ENCODE assay signal across 16 cellular contexts in the genomic region with DNA sequence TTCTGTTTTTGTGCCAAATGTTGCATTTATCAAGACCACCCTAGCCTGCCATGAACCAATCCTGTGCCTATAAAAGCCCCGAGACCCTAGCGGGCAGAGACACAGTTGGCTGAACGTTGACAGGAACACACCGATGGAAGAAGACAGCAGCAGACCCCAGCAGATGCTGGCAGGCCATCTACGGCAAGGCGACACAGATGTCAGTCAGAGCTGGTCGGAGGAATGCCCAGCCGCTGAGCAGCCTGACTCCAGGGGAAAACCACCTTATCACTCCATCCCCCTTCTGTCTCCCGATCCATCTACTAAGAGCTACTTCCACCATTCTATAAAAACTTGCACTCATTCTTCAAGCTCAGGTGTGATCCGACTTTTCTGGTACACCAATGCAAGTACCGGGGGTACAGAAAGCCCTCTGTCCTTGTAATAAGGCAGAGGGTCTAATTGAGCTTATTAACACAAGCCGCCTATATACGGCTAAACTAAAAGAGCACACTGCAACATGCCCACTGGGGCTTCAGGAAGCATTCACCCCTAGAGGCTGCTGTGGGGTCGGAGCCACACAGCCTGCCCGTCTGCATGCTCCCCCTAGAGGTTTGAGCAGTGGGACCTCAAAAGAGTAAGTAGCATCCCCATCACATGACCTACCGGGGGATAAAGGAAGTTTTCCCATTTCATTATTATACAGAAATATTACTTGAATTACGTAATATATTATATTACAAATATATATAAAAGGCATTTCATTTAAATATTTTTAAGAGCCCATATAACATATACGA.
DNase-seq lines count a peak whose midpoint lies in the region; ATAC-seq, FAIRE-seq and TF ChIP-seq lines count a peak whose summit lies in the region.
"Had no signal": no experiment of that assay in that cellular context is flagged by ENCODE, and none has a peak within 500 bp of the region (broad histone marks: within the 10 kb centered on the region; RNA-seq: fewer than 3 reads in every experiment).

No MANE protein-coding gene starts in this region.

- CTCF ChIA-PET in HepG2 (lab: Yijun Ruan, JAX; ENCODE audit: low intra/inter-chr PET ratio, low total read pairs) = no interaction called here
- CTCF ChIA-PET in HEK293T (lab: Yijun Ruan, JAX) = no interaction called here

- H3K36me3 Mint-ChIP-seq in endodermal cell (ENCODE audit: low read depth) = no peaks in the 10 kb centered on the region
- H3K36me3 Mint-ChIP-seq: activated naive CD8-positive, alpha-beta T cell had no signal

- H3K36me3 ChIP-seq in HepG2 (replicated peaks in 1 of 2; ENCODE audit: control insufficient read depth in 1 of 2, insufficient read depth in 2 of 2, low read length in 2 of 2) = no peaks in the 10 kb centered on the region
- no peaks in the 10 kb centered on the region for H3K36me3 ChIP-seq in right lobe of liver
- no peaks in the 10 kb centered on the region for H3K36me3 ChIP-seq in endodermal cell (ENCODE audit: control insufficient read depth, insufficient read depth, low read length)
- H3K36me3 ChIP-seq: HAP-1, ovary had no signal

- TF ChIP-seq EP300 in HepG2 (IDR thresholded peaks at IDR 0.05; ENCODE audit: low read depth in 2 of 2, low read length in 2 of 2) (no peak), HepG2 (CRISPR knock-in tag; IDR thresholded peaks at IDR 0.05; ENCODE audit: borderline replicate concordance) (no peak)

- no peaks in the 10 kb centered on the region for H3K79me2 ChIP-seq in HepG2 (ENCODE audit: insufficient read depth, low read length)

- no peaks in the 10 kb centered on the region for H3K9me3 Mint-ChIP-seq in endodermal cell

- H3K27ac Mint-ChIP-seq in endodermal cell = no peak overlapping the region
- H3K27ac Mint-ChIP-seq: activated naive CD8-positive, alpha-beta T cell; mesothelial cell of epicardium had no signal

- DNase-seq in HepG2 (ENCODE audit: low spot score) (peak; percentile 53), right lobe of liver (no peak), NAMALWA (ENCODE audit: low spot score) (peak; percentile 45), endodermal cell (peak; percentile 81), HEK293T (ENCODE audit: extremely low spot score) (no peak), lower leg skin (ENCODE audit: low spot score in 2 of 2) (no peak)
- DNase-seq in stimulated activated CD4-positive, alpha-beta T cell treated with anti-CD3 and anti-CD28 coated beads, Interleukin-2, amount 100 ng/mL, for 24 hours = no peak
- DNase-seq: NCI-H1694, NCI-H774, ovary, SIG-M5, trophoblast cell had no signal

- FAIRE-seq in HepG2 (lab: Jason Lieb, UNC) = no peak

- H3K4me1 ChIP-seq in HepG2 (ENCODE audit: insufficient read depth, low read length) (no peaks in the 10 kb centered on the region), right lobe of liver (no peaks in the 10 kb centered on the region), endodermal cell (ENCODE audit: control insufficient read depth, insufficient read depth, low read length) (no peaks in the 10 kb centered on the region)
- H3K4me1 ChIP-seq: HAP-1 had no signal

- ATAC-seq in HepG2 = peak; percentile 98
- no peak for ATAC-seq in right lobe of liver
- no peak for ATAC-seq in GM19397 (IDR thresholded peaks at IDR 0.05; ENCODE audit: unreplicated experiment)

- TF ChIP-seq CTCF in HepG2 (CRISPR knock-in tag; IDR thresholded peaks at IDR 0.05) (peak; percentile 27), right lobe of liver (IDR thresholded peaks at IDR 0.05) (no peak), endodermal cell (conservative IDR thresholded peaks at IDR 0.05) (peak; percentile 92), lower leg skin (IDR thresholded peaks at IDR 0.05) (no peak)

- no peak overlapping the region for H3K4me3 Mint-ChIP-seq in endodermal cell
- H3K4me3 Mint-ChIP-seq: activated naive CD8-positive, alpha-beta T cell; mesothelial cell of epicardium had no signal

- 47% methylated on average over 17 of the region's 18 CpGs for WGBS in HepG2 (ENCODE audit: low lambda C conversion rate)
- 56% methylated on average over 12 of the region's 18 CpGs for WGBS in right lobe of liver (ENCODE audit: insufficient coverage, low coverage, low lambda C conversion rate, missing lambda C conversion rate)
- WGBS in endodermal cell (ENCODE audit: insufficient coverage in 1 of 2, insufficient read length in 1 of 2), 2 experiments = 86 to 97% methylated on average over 5 to 15 of the region's 18 CpGs
- WGBS in lower leg skin, 2 donors = 83 to 88% methylated on average over 18 of the region's 18 CpGs

- H3K27ac ChIP-seq in HepG2 (ENCODE audit: extremely low read length, insufficient read depth, low read length) = no peak overlapping the region
- H3K27ac ChIP-seq in right lobe of liver = no peak overlapping the region
- no peak overlapping the region for H3K27ac ChIP-seq in endodermal cell (ENCODE audit: low read depth, low read length)
- H3K27ac ChIP-seq: ovary had no signal

- no peaks in the 10 kb centered on the region for H3K27me3 ChIP-seq in HepG2 (ENCODE audit: control insufficient read depth in 1 of 2, insufficient read depth in 2 of 2, low read length in 2 of 2)
- H3K27me3 ChIP-seq in right lobe of liver = peaks cover 0 to 3% of the 10 kb centered on the region in 2 donors
- no peaks in the 10 kb centered on the region for H3K27me3 ChIP-seq in endodermal cell (ENCODE audit: control insufficient read depth, insufficient read depth, low read length, poor library complexity, severe bottlenecking)
- H3K27me3 ChIP-seq: ovary had no signal

- H3K27me3 Mint-ChIP-seq in endodermal cell (ENCODE audit: insufficient read depth) = no peaks in the 10 kb centered on the region
- H3K27me3 Mint-ChIP-seq: activated naive CD8-positive, alpha-beta T cell had no signal

- H3K4me2 ChIP-seq in HepG2 (ENCODE audit: low read depth, low read length) = no peak overlapping the region

- POLR2A ChIA-PET in HepG2 (lab: Yijun Ruan, JAX) = no interaction called here
- POLR2A ChIA-PET in HEK293T (lab: Yijun Ruan, JAX) = no interaction called here

- TF ChIP-seq POLR2A in HepG2 (IDR thresholded peaks at IDR 0.05; ENCODE audit: insufficient read depth in 1 of 2, low read depth in 2 of 2, low read length in 2 of 2) (no peak), right lobe of liver (IDR thresholded peaks at IDR 0.05) (no peak), lower leg skin (IDR thresholded peaks at IDR 0.05) (no peak)

- H3K4me3 ChIP-seq in HepG2 (replicated peaks in 1 of 3; ENCODE audit: insufficient read depth in 1 of 3, low read depth in 2 of 3, low read length in 3 of 3) (no peak overlapping the region), right lobe of liver (no peak overlapping the region), endodermal cell (ENCODE audit: low read length) (no peak overlapping the region), lower leg skin (ENCODE audit: low read depth, poor library complexity, severe bottlenecking) (no peak overlapping the region)
- H3K4me3 ChIP-seq: HAP-1, ovary had no signal

- H3K9me3 ChIP-seq in HepG2 (ENCODE audit: low read length) = no peaks in the 10 kb centered on the region
- H3K9me3 ChIP-seq in right lobe of liver = no peaks in the 10 kb centered on the region
- H3K9me3 ChIP-seq in endodermal cell (ENCODE audit: control insufficient read depth, low read length) = no peaks in the 10 kb centered on the region
- H3K9me3 ChIP-seq: HAP-1, ovary had no signal

- no TSS peak for BruUV-seq in HepG2 (replicated peaks; lab: Mats Ljungman, UMichigan)

- in situ Hi-C loops in HepG2 (cut with HindIII; ENCODE audit: extremely low pct_ligation_motif_present, low pct_unique_long_range_greater_than_20kb) = no loop called here

- H4K20me1 ChIP-seq in HepG2 (ENCODE audit: insufficient read depth, low read length) = no peaks in the 10 kb centered on the region

- H2AFZ ChIP-seq in HepG2 (ENCODE audit: low read length) = no peak overlapping the region

- H3K9ac ChIP-seq in HepG2 (ENCODE audit: insufficient read depth, low read depth, low read length) = no peak overlapping the region
- H3K9ac ChIP-seq in endodermal cell (ENCODE audit: extremely low read depth, low read length, poor library complexity, severe bottlenecking) = no peak overlapping the region

- no peaks in the 10 kb centered on the region for H3K4me1 Mint-ChIP-seq in endodermal cell

- intact Hi-C loops in HepG2 (cut with micrococcal nuclease; ENCODE audit: unreplicated experiment) = no loop called here
- intact Hi-C loops in right lobe of liver (cut with DNase I) = no loop called here
- intact Hi-C loops in lower leg skin (cut with DNase I; ENCODE audit: low total_unique reads) = no loop called here

- no peak for TF ChIP-seq RAD21 in HepG2 (CRISPR knock-in tag; IDR thresholded peaks at IDR 0.05)

TF ChIP-seq in HepG2, 621 proteins besides CTCF, POLR2A, EP300 and RAD21:
- TF ChIP-seq STAG1 (CRISPR knock-in tag; IDR thresholded peaks at IDR 0.05) (peak; percentile 30; the same call in 1 of the 2 replicates), ZNF282 (IDR thresholded peaks at IDR 0.05; ENCODE audit: partially characterized antibody) (no peak)
TF ChIP-seq in HepG2: peak in this region for 1.

TF ChIP-seq in HEK293T, 16 proteins besides CTCF, POLR2A, EP300 and RAD21:
- TF ChIP-seq L3MBTL2 (conservative IDR thresholded peaks at IDR 0.05) = no peak
- TF ChIP-seq NFRKB (IDR thresholded peaks at IDR 0.05) = no peak
- TF ChIP-seq FOXA1 (IDR thresholded peaks at IDR 0.05) = no peak
- TF ChIP-seq SP1 (IDR thresholded peaks at IDR 0.05) = no peak
- TF ChIP-seq TARDBP (IDR thresholded peaks at IDR 0.05) = no peak
- no peak for TF ChIP-seq BHLHE40 (IDR thresholded peaks at IDR 0.05; ENCODE audit: borderline replicate concordance)
- TF ChIP-seq, protein P1, sequence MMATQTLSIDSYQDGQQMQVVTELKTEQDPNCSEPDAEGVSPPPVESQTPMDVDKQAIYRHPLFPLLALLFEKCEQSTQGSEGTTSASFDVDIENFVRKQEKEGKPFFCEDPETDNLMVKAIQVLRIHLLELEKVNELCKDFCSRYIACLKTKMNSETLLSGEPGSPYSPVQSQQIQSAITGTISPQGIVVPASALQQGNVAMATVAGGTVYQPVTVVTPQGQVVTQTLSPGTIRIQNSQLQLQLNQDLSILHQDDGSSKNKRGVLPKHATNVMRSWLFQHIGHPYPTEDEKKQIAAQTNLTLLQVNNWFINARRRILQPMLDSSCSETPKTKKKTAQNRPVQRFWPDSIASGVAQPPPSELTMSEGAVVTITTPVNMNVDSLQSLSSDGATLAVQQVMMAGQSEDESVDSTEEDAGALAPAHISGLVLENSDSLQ (IDR thresholded peaks at IDR 0.05) = no peak
- no peak for TF ChIP-seq FOXM1 (IDR thresholded peaks at IDR 0.05; ENCODE audit: borderline replicate concordance)
- no peak for TF ChIP-seq CTBP1 (IDR thresholded peaks at IDR 0.05; ENCODE audit: borderline replicate concordance)
- TF ChIP-seq FOXK2 (IDR thresholded peaks at IDR 0.05) = no peak
- TF ChIP-seq SUZ12 (IDR thresholded peaks at IDR 0.05) = no peak
- TF ChIP-seq HDGF (IDR thresholded peaks at IDR 0.05; ENCODE audit: borderline replicate concordance) = no peak
- no peak for TF ChIP-seq ZNF384 (IDR thresholded peaks at IDR 0.05)
- no peak for TF ChIP-seq ARNT (IDR thresholded peaks at IDR 0.05)
- no peak for TF ChIP-seq ELF4 (IDR thresholded peaks at IDR 0.05)
- no peak for TF ChIP-seq LEF1 (IDR thresholded peaks at IDR 0.05; ENCODE audit: borderline replicate concordance)
TF ChIP-seq in HEK293T: peak in this region for 0.

Comparison
In these comparisons a context has a peak if more than half of its experiments do, and no peak if none do; other contexts are left out.
1. DNase-seq: peak in HepG2 (single experiment), NAMALWA (single experiment) and endodermal cell (single experiment); none in right lobe of liver (0 of 3), HEK293T (single experiment), stimulated activated CD4-positive, alpha-beta T cell treated with anti-CD3 and anti-CD28 coated beads, Interleukin-2, amount 100 ng/mL, for 24 hours (0 of 2) and lower leg skin (0 of 2).
2. CTCF ChIP-seq: peak in HepG2 (single experiment) and endodermal cell (single experiment); none in right lobe of liver (0 of 4) and lower leg skin (0 of 3).